ENCODE assay signal across 25 cellular contexts in genomic region chr12:47752121-47752520, GRCh38. TPM values are rescaled to one million over a fixed set of nuclear protein-coding genes. Genes with fewer than 3 reads are reported as not detected.
DNase-seq lines count a peak whose midpoint lies in the region; ATAC-seq and TF ChIP-seq lines count a peak whose summit lies in the region.
"Had no signal": no experiment of that assay in that cellular context is flagged by ENCODE, and none has a peak within 500 bp of the region (broad histone marks: within the 10 kb centered on the region; RNA-seq: fewer than 3 reads in every experiment).

No MANE protein-coding gene starts in this region.

- ATAC-seq in right cardiac atrium = no peak
- ATAC-seq in Right ventricle myocardium superior (ENCODE audit: poor library complexity) = no peak
- no peak for ATAC-seq in psoas muscle
- ATAC-seq: natural killer cell, Panc1 had no signal

- H3K27me3 ChIP-seq in right cardiac atrium (ENCODE audit: control insufficient read depth, insufficient read depth) (no peaks in the 10 kb centered on the region), psoas muscle (ENCODE audit: insufficient read depth in 3 of 3, low read length in 2 of 3) (no peaks in the 10 kb centered on the region)
- H3K27me3 ChIP-seq: brain microvascular endothelial cell had no signal

- peaks cover 16% of the 10 kb centered on the region for H3K27me3 Mint-ChIP-seq in endothelial cell (ENCODE audit: unreplicated experiment)
- H3K27me3 Mint-ChIP-seq: activated naive CD8-positive, alpha-beta T cell treated with anti-CD3 and anti-CD28 coated beads for 36 hours; memory B cell had no signal

- peaks cover 0 to 3% of the 10 kb centered on the region in 2 donors for H3K36me3 ChIP-seq in psoas muscle (ENCODE audit: insufficient read depth in 1 of 2, low read depth in 1 of 2)
- H3K36me3 ChIP-seq: brain microvascular endothelial cell had no signal

- H3K36me3 Mint-ChIP-seq in endothelial cell (ENCODE audit: low read depth, unreplicated experiment) = peaks cover 40% of the 10 kb centered on the region
- H3K36me3 Mint-ChIP-seq: activated naive CD8-positive, alpha-beta T cell treated with anti-CD3 and anti-CD28 coated beads for 36 hours; immature natural killer cell; memory B cell; natural killer cell had no signal

- 88% methylated on average over 4 of the region's 4 CpGs for WGBS in right cardiac atrium
- 79 to 82% (median 82%) methylated on average over 4 of the region's 4 CpGs for WGBS in psoas muscle, 3 donors

- DNase-seq in right cardiac atrium = no peak
- DNase-seq in Right ventricle myocardium superior = no peak
- DNase-seq in endothelial cell (ENCODE audit: low spot score) = no peak
- DNase-seq in psoas muscle = no peak
- DNase-seq in SW480 (ENCODE audit: low spot score) = no peak
- DNase-seq in NCI-H774 (lab: John Stamatoyannopoulos, UW) = no peak
- DNase-seq in SK-N-DZ (ENCODE audit: low spot score) = no peak
- DNase-seq in activated CD4-positive, alpha-beta T cell treated with anti-CD3 and anti-CD28 coated beads, Interleukin-2, amount 50 U/mL, for 4 hours = no peak
- DNase-seq: activated CD4-positive, alpha-beta T cell treated with anti-CD3 and anti-CD28 coated beads, Interleukin-2, amount 50 U/mL, for 1 hour; activated naive CD8-positive, alpha-beta T cell treated with anti-CD3 and anti-CD28 coated beads for 36 hours; activated T-cell treated with anti-CD3 and anti-CD28 coated beads for 4 hours; brain microvascular endothelial cell; erythroblast; GOT3; head of caudate nucleus; immature natural killer cell; natural killer cell; NCI-H1436 treated with DMSO at 0.1 percent for 48 hours; NCI-H2171 treated with DMSO at 0.1 percent for 48 hours; NCI-H748 treated with DMSO at 0.1 percent for 48 hours had no signal

- no peaks in the 10 kb centered on the region for H3K9me3 Mint-ChIP-seq in endothelial cell (ENCODE audit: unreplicated experiment)
- H3K9me3 Mint-ChIP-seq: activated naive CD8-positive, alpha-beta T cell treated with anti-CD3 and anti-CD28 coated beads for 36 hours; dendritic cell treated with granulocyte-macrophage colony-stimulating factor and Interleukin-4, amounts not matched to agents 40 ng/mL and 50 ng/mL, for 4 days; immature natural killer cell; memory B cell; natural killer cell had no signal

- peak overlapping the region; percentile 67 for H3K27ac Mint-ChIP-seq in endothelial cell (ENCODE audit: unreplicated experiment)
- H3K27ac Mint-ChIP-seq: activated naive CD8-positive, alpha-beta T cell treated with anti-CD3 and anti-CD28 coated beads for 36 hours; dendritic cell treated with granulocyte-macrophage colony-stimulating factor and Interleukin-4, amounts not matched to agents 40 ng/mL and 50 ng/mL, for 4 days; memory B cell; natural killer cell had no signal

- H3K4me3 Mint-ChIP-seq in endothelial cell (ENCODE audit: unreplicated experiment) = peak overlapping the region; percentile 24
- H3K4me3 Mint-ChIP-seq: activated naive CD8-positive, alpha-beta T cell treated with anti-CD3 and anti-CD28 coated beads for 36 hours; dendritic cell treated with granulocyte-macrophage colony-stimulating factor and Interleukin-4, amounts not matched to agents 40 ng/mL and 50 ng/mL, for 4 days; immature natural killer cell; memory B cell; natural killer cell had no signal

- intact Hi-C loops in right cardiac atrium (cut with DNase I) = no loop called here
- intact Hi-C loops in Right ventricle myocardium superior (cut with DNase I) = no loop called here
- intact Hi-C loops in psoas muscle (cut with DNase I) = no loop called here

- H3K4me1 ChIP-seq in right cardiac atrium (ENCODE audit: control insufficient read depth, insufficient read depth, low read length) = peaks cover 20% of the 10 kb centered on the region
- peaks cover 38% of the 10 kb centered on the region for H3K4me1 ChIP-seq in psoas muscle

- H3K4me3 ChIP-seq in right cardiac atrium (ENCODE audit: low read length) (no peak overlapping the region), psoas muscle (no peak overlapping the region)
- H3K4me3 ChIP-seq: smooth muscle cell had no signal

- peak overlapping the region; percentile 40 for H3K27ac ChIP-seq in right cardiac atrium (ENCODE audit: low read length)
- H3K27ac ChIP-seq in psoas muscle = peak overlapping the region; percentile 89
- H3K27ac ChIP-seq: brain microvascular endothelial cell had no signal

- peaks cover 46% of the 10 kb centered on the region for H3K4me1 Mint-ChIP-seq in endothelial cell (ENCODE audit: unreplicated experiment)
- H3K4me1 Mint-ChIP-seq: immature natural killer cell had no signal

- H3K9me3 ChIP-seq in right cardiac atrium (ENCODE audit: control insufficient read depth, low read length) = no peaks in the 10 kb centered on the region
- H3K9me3 ChIP-seq in psoas muscle = no peaks in the 10 kb centered on the region

- TF ChIP-seq CTCF in endothelial cell (IDR thresholded peaks at IDR 0.05; ENCODE audit: unreplicated experiment) (no peak), psoas muscle (IDR thresholded peaks at IDR 0.05) (no peak)

RNA-seq across cellular contexts. Expression of gene RAPGEF3, which starts 6.6 kb away (rescaled TPM):
- total RNA-seq in right cardiac atrium (10 to 100 TPM; 14.1 to 28.7 (median 23.3) TPM), Right ventricle myocardium superior (30.6 TPM), endothelial cell (ENCODE audit: unreplicated experiment) (81.5 TPM), psoas muscle (10 to 100 TPM in 2 of 4 donors, 1 to 10 TPM in 2; 5.1 to 28.8 (median 11.7) TPM)
- polyA plus RNA-seq in right cardiac atrium (44.9 TPM), psoas muscle (10 to 100 TPM; 11.7 to 29.9 (median 15.0) TPM)
- polyA plus RNA-seq in SK-N-DZ (2014; cell fraction: cytosol; rRNA removed) = 1.3 and 4.6 TPM in 2 replicates
- 1.6 and 2.8 TPM in 2 replicates for polyA plus RNA-seq in SK-N-DZ (2014; cell fraction: nucleus; rRNA removed)

RNA-seq across cellular contexts. Expression of gene SLC48A1, which starts 20.9 kb away (rescaled TPM):
- 10 to 100 TPM; 26.5 to 30.1 (median 27.6) TPM for total RNA-seq in right cardiac atrium
- 22.0 TPM for polyA plus RNA-seq in right cardiac atrium
- 26.8 TPM for total RNA-seq in Right ventricle myocardium superior
- 65.5 TPM for total RNA-seq in endothelial cell (ENCODE audit: unreplicated experiment)
- 10 to 100 TPM; 21.8 to 28.7 (median 27.3) TPM for total RNA-seq in psoas muscle
- polyA plus RNA-seq in psoas muscle = 10 to 100 TPM; 12.7 to 23.5 (median 19.6) TPM
- 10.2 and 10.8 TPM in 2 replicates for polyA plus RNA-seq in SK-N-DZ (2014; cell fraction: cytosol; rRNA removed)
- 5.3 and 5.7 TPM in 2 replicates for polyA plus RNA-seq in SK-N-DZ (2014; cell fraction: nucleus; rRNA removed)

RNA-seq across cellular contexts. Expression of gene ENDOU, which starts 26.8 kb away (rescaled TPM):
- total RNA-seq in right cardiac atrium = under 1 TPM; 0.28 to 0.86 (median 0.51) TPM
- polyA plus RNA-seq in right cardiac atrium = 0.45 TPM
- 0.11 TPM for total RNA-seq in Right ventricle myocardium superior
- total RNA-seq in endothelial cell (ENCODE audit: unreplicated experiment) = 1.6 TPM
- under 1 TPM in 2 of 4 donors, not detected in 2; 0.13 to 0.15 TPM for total RNA-seq in psoas muscle
- polyA plus RNA-seq in psoas muscle = under 1 TPM in 2 of 3 donors, not detected in 1; 0.25 to 0.82 TPM
- polyA plus RNA-seq in SK-N-DZ (2014; cell fraction: cytosol; rRNA removed) = 0.05 TPM in 1 of 2 replicates, not detected in the other
- polyA plus RNA-seq in SK-N-DZ (2014; cell fraction: nucleus; rRNA removed) = not detected in 2 replicates
- total RNA-seq: M059J had no signal
- polyA plus RNA-seq: immature natural killer cell had no signal

RNA-seq across cellular contexts. Expression of gene RPAP3, which starts 46.3 kb away (rescaled TPM):
- total RNA-seq in right cardiac atrium = 10 to 100 TPM; 15.4 to 22.8 (median 21.3) TPM
- 11.9 TPM for polyA plus RNA-seq in right cardiac atrium
- total RNA-seq in Right ventricle myocardium superior = 22.7 TPM
- total RNA-seq in endothelial cell (ENCODE audit: unreplicated experiment) = 36.8 TPM
- 10 to 100 TPM; 24.1 to 28.5 (median 27.4) TPM for total RNA-seq in psoas muscle
- 10 to 100 TPM; 18.8 to 43.2 (median 20.9) TPM for polyA plus RNA-seq in psoas muscle
- polyA plus RNA-seq in SK-N-DZ (2014; cell fraction: cytosol; rRNA removed) = 22.9 and 25.8 TPM in 2 replicates
- 17.0 and 23.8 TPM in 2 replicates for polyA plus RNA-seq in SK-N-DZ (2014; cell fraction: nucleus; rRNA removed)
